8 cellular contexts compared by ENCODE assay signal in the genomic region with DNA sequence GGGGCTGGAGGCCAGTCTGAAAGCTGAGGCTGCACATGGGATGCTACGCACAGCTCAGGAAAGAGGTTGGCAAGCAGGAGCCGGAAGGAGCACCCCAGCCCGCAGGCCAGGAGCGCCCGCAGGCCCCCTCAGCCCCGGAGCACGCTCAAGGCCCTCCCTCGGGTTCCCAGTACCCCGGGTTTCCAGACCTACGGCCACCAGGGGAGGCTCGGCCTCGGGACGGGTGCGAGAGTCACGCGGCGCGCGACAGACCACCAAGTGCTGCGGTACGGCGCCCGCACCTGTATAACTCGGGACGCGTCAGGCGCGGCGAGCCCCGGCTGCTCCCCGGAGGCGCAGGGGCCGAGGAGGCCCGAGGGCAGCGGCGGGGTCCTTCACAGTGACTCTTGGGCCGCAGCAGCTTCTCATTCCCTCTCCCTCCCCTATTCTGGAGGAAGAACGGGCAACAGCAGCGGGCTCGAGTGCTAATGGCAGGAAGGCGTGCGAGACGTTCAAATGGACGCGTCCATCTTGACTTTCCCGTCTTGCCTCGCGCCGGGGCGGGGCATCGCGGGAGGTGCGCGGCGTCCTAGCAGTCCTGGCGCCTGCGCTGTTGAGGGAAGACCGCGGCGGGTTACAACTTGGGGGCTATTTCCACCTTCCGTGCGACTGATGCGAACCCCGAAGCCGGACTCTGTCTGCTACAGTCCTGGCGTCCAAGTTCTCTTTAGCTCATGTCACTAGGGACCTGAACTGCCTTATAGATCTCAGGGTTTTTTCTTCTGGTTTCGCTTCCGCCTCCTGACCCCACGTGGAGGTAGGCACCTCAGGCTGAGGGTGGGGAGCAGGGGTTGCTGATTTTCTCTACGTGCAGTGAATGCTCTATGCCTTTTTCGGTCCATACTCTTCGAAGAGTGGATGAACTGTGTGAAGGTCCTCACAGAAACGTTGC. TPM values are rescaled to one million over a fixed set of nuclear protein-coding genes. Genes with fewer than 3 reads are reported as not detected.
DNase-seq lines count a peak whose midpoint lies in the region; ATAC-seq and TF ChIP-seq lines count a peak whose summit lies in the region.

A gene with protein sequence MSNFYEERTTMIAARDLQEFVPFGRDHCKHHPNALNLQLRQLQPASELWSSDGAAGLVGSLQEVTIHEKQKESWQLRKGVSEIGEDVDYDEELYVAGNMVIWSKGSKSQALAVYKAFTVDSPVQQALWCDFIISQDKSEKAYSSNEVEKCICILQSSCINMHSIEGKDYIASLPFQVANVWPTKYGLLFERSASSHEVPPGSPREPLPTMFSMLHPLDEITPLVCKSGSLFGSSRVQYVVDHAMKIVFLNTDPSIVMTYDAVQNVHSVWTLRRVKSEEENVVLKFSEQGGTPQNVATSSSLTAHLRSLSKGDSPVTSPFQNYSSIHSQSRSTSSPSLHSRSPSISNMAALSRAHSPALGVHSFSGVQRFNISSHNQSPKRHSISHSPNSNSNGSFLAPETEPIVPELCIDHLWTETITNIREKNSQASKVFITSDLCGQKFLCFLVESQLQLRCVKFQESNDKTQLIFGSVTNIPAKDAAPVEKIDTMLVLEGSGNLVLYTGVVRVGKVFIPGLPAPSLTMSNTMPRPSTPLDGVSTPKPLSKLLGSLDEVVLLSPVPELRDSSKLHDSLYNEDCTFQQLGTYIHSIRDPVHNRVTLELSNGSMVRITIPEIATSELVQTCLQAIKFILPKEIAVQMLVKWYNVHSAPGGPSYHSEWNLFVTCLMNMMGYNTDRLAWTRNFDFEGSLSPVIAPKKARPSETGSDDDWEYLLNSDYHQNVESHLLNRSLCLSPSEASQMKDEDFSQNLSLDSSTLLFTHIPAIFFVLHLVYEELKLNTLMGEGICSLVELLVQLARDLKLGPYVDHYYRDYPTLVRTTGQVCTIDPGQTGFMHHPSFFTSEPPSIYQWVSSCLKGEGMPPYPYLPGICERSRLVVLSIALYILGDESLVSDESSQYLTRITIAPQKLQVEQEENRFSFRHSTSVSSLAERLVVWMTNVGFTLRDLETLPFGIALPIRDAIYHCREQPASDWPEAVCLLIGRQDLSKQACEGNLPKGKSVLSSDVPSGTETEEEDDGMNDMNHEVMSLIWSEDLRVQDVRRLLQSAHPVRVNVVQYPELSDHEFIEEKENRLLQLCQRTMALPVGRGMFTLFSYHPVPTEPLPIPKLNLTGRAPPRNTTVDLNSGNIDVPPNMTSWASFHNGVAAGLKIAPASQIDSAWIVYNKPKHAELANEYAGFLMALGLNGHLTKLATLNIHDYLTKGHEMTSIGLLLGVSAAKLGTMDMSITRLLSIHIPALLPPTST (N-terminal part only) (minus strand): TSS at position 533 of the 931 bp plus-strand sequence. CDS start 3,368 bp downstream, outside the sequence.

- peaks cover 6 to 15% (median 6%) of the 10 kb centered on the region in 3 experiments; a peak in 6 of 7 replicates for H3K36me3 Mint-ChIP-seq in H9 (ENCODE audit: insufficient read depth in 1 of 3, low read depth in 3 of 3)

- H2AK5ac ChIP-seq in H9 (ENCODE audit: insufficient read length, low read length): no peak within 1 kb of the TSS

- no peak within 1 kb of the TSS for H4K5ac ChIP-seq in H9 (ENCODE audit: insufficient read length, low read depth, low read length)

- peak within 1 kb of the TSS; percentile 95 for H3K14ac ChIP-seq in H9 (ENCODE audit: insufficient read depth, low read length)

- in situ Hi-C loops in SK-MEL-5 (cut with HindIII; ENCODE audit: low pct_unique_long_range_greater_than_20kb, low sequenced_read_pairs): no loop called here

- H3K4ac ChIP-seq in H9 (ENCODE audit: low read depth, low read length): no peak within 1 kb of the TSS

- H3K23ac ChIP-seq in H9 (ENCODE audit: insufficient read length, low read depth, low read length): no peak within 1 kb of the TSS

- peak within 1 kb of the TSS; percentile 97 to 98 (median 98) for H3K27ac Mint-ChIP-seq in H9

- H3K9me3 Mint-ChIP-seq in H9: peaks cover 0 to 2% of the 10 kb centered on the region in 2 experiments; a peak in 1 of 5 replicates

- peak; percentile 28 to 34 for TF ChIP-seq POLR2A in gastroesophageal sphincter (IDR thresholded peaks at IDR 0.05)

- H3T11ph ChIP-seq in H9 (ENCODE audit: low read length): no peak within 1 kb of the TSS

- no peak within 1 kb of the TSS for H2BK120ac ChIP-seq in H9 (ENCODE audit: low read depth, low read length, poor library complexity, severe bottlenecking)

- H3K9me3 ChIP-seq in H9 (ENCODE audit: control insufficient read depth, low read depth, low read length) (no peaks in the 10 kb centered on the region), gastroesophageal sphincter (no peaks in the 10 kb centered on the region)

- H3K79me1 ChIP-seq in H9 (ENCODE audit: insufficient read depth, low read depth, low read length, poor library complexity, severe bottlenecking): no peaks in the 10 kb centered on the region

- no peak within 1 kb of the TSS for H2BK5ac ChIP-seq in H9 (ENCODE audit: insufficient read length, low read length)

- TF ChIP-seq CTCF in H9 (conservative IDR thresholded peaks at IDR 0.05) (peak; percentile 27; the same call in 1 of the 3 replicates), gastroesophageal sphincter (IDR thresholded peaks at IDR 0.05) (no peak)

- H3K36me3 ChIP-seq in gastroesophageal sphincter: peaks cover 0 to 16% of the 10 kb centered on the region in 2 donors

- peak within 1 kb of the TSS; percentile 96 for H3K4me2 ChIP-seq in H9 (ENCODE audit: insufficient read depth, insufficient read length, low read length)

- no peak within 1 kb of the TSS for H2BK20ac ChIP-seq in H9 (ENCODE audit: low read depth, low read length, poor library complexity, severe bottlenecking)

- H3K79me2 ChIP-seq in H9 (ENCODE audit: insufficient read depth, low read length): no peaks in the 10 kb centered on the region

- no peak within 1 kb of the TSS for H3K56ac ChIP-seq in H9 (ENCODE audit: insufficient read length, low read depth, low read length)

- H3K27ac ChIP-seq in H9 (ENCODE audit: insufficient read length, low read depth, low read length) (peak within 1 kb of the TSS; percentile 6), gastroesophageal sphincter (peak within 1 kb of the TSS; percentile 11 to 90 (median 86)), substantia nigra (ENCODE audit: low read depth, low read length, poor library complexity, severe bottlenecking) (peak within 1 kb of the TSS; percentile 55)

- H2BK12ac ChIP-seq in H9 (ENCODE audit: insufficient read length, low read depth, low read length): no peak within 1 kb of the TSS

- peaks cover 5 to 12% of the 10 kb centered on the region in 2 experiments for H3K4me1 Mint-ChIP-seq in H9

- no peak for TF ChIP-seq EP300 in gastroesophageal sphincter (IDR thresholded peaks at IDR 0.05)

- no peaks in the 10 kb centered on the region for H3K27me3 Mint-ChIP-seq in H9 (ENCODE audit: low read depth)

- no peaks in the 10 kb centered on the region for H3K23me2 ChIP-seq in H9 (ENCODE audit: insufficient read length, low read depth, low read length, poor library complexity, severe bottlenecking)

- peak within 1 kb of the TSS; percentile 89 for H3K9ac ChIP-seq in H9 (ENCODE audit: extremely low read depth, insufficient read length, low read length)

- DNase-seq in GF-D8 (lab: John Stamatoyannopoulos, UW) (peak; percentile 55), H9 (peak; percentile 87), M059J (ENCODE audit: low read depth) (peak; percentile 86), SK-MEL-5 (ENCODE audit: low read depth, low spot score) (peak; percentile 86), nucleus accumbens (lab: John Stamatoyannopoulos, UW) (peak in 55 of 56 donors; percentile 17 to 91 (median 73)), substantia nigra (lab: John Stamatoyannopoulos, UW) (peak in 47 of 49 donors; percentile 20 to 88 (median 75))
- peak; percentile 65 to 81 (median 69) for DNase-seq in activated naive CD4-positive, alpha-beta T cell (lab: John Stamatoyannopoulos, UW)

- no peaks in the 10 kb centered on the region for H3K27me3 ChIP-seq in H9 (ENCODE audit: insufficient read depth, low read length)
- no peaks in the 10 kb centered on the region for H3K27me3 ChIP-seq in gastroesophageal sphincter

- no peaks in the 10 kb centered on the region for H4K20me1 ChIP-seq in H9 (ENCODE audit: control insufficient read depth, insufficient read depth, insufficient read length)

- H3K4me3 Mint-ChIP-seq in H9: peak within 1 kb of the TSS; percentile 89 to 94

- H3K4me1 ChIP-seq in H9 (ENCODE audit: insufficient read depth, low read length) (no peaks in the 10 kb centered on the region), gastroesophageal sphincter (peaks cover 0 to 22% (median 0%) of the 10 kb centered on the region in 3 donors)

- H4K8ac ChIP-seq in H9 (replicated peaks; ENCODE audit: insufficient read length, low read depth, low read length): no peak within 1 kb of the TSS

- H3K18ac ChIP-seq in H9 (ENCODE audit: insufficient read length, low read depth, low read length): peak within 1 kb of the TSS; percentile 93

- H2AFZ ChIP-seq in H9 (ENCODE audit: low read length): no peak within 1 kb of the TSS

- ATAC-seq in gastroesophageal sphincter: peak; percentile 92

- no peak within 1 kb of the TSS for H2BK15ac ChIP-seq in H9 (ENCODE audit: low read depth, low read length)

- no CpG with 5 or more reads among the region's 73 CpGs for WGBS in H9 (ENCODE audit: extremely low coverage, insufficient read length, low lambda C conversion rate)
- 0% methylated on average over 4 of the region's 73 CpGs; no CpG with 5 or more reads in 1 of the 2 donors for WGBS in gastroesophageal sphincter (ENCODE audit: low coverage in 1 of 2), 2 donors

- H4K91ac ChIP-seq in H9 (ENCODE audit: insufficient read length, low read depth, low read length): no peak within 1 kb of the TSS

- H3K4me3 ChIP-seq in gastroesophageal sphincter: peak within 1 kb of the TSS; percentile 64 to 99

RNA-seq across cellular contexts. Expression of the gene that starts here (rescaled TPM):
- total RNA-seq in H9 (2021): 79.1 and 87.7 TPM in 2 replicates
- 21.0 and 29.3 TPM in 2 replicates for total RNA-seq in M059J (2014; rRNA removed; shearing (Covaris generic))
- total RNA-seq in SK-MEL-5 (2014; rRNA removed; shearing (Covaris generic)): 73.7 and 75.7 TPM in 2 replicates
- 41.6 and 44.7 TPM in 2 replicates for polyA plus RNA-seq in SK-MEL-5 (2015; cell fraction: cytosol; rRNA removed)
- polyA plus RNA-seq in SK-MEL-5 (2015; cell fraction: nucleus; rRNA removed): 61.6 and 101 TPM in 2 replicates
- total RNA-seq in gastroesophageal sphincter: 10 to 100 TPM; 28.9 to 57.1 (median 40.0) TPM

Comparison
In these comparisons a context has a peak if more than half of its experiments do, and no peak if none do; other contexts are left out.
1. Peak in every context shown above with its lines: DNase-seq, ATAC-seq, H3K4me3 ChIP-seq and H3K27ac ChIP-seq.
2. H3K27ac ChIP-seq: peak in every context shown above with its lines; median percentile 86 in gastroesophageal sphincter; 55 in substantia nigra; 6 in H9.